In the genomic region with DNA sequence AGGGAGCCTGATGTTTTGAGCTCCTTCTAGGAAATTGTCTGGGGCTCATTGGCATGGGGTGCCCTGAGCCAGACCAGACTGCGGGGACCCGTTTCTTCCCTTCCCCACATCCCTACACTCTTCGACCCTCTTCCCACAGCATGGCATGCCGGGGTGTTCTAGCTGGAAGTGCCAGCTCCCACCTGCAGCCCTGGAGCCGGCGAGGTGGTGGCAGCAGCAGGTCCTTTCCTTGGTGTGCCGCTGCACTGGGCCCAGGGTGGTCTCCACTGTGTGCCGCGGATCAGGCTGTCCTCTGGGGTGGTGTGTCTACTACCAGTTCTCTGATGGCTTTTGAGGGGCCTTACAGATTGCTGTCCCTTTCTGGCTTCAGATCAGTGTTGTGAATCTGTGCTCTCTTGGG, we compare ENCODE assay signal across 1 cellular context.
TF ChIP-seq lines count a peak whose summit lies in the region.

No MANE protein-coding gene starts in this region.

TF ChIP-seq in IMR-90, 13 proteins besides CTCF, POLR2A, EP300 and RAD21:
- TF ChIP-seq CHD1 (IDR thresholded peaks at IDR 0.05; ENCODE audit: low read depth, low read length) (no peak), SMC3 (IDR thresholded peaks at IDR 0.05; ENCODE audit: low read depth, low read length) (no peak), MAFK (IDR thresholded peaks at IDR 0.05; ENCODE audit: low read depth, low read length) (no peak), RFX5 (IDR thresholded peaks at IDR 0.05; ENCODE audit: low read depth, low read length) (no peak), MXI1 (IDR thresholded peaks at IDR 0.05; ENCODE audit: borderline replicate concordance, low read depth, low read length) (no peak), RCOR1 (IDR thresholded peaks at IDR 0.05; ENCODE audit: insufficient replicate concordance, low read length) (no peak), BHLHE40 (IDR thresholded peaks at IDR 0.05; ENCODE audit: low read depth, low read length) (no peak), NFE2L2 (IDR thresholded peaks at IDR 0.05; ENCODE audit: low read depth, low read length) (no peak), MAZ (IDR thresholded peaks at IDR 0.05; ENCODE audit: borderline replicate concordance, low read depth, low read length) (no peak), CEBPB (IDR thresholded peaks at IDR 0.05; ENCODE audit: low read depth, low read length) (no peak), FOS (IDR thresholded peaks at IDR 0.05; ENCODE audit: low read depth, low read length) (no peak)
- TF ChIP-seq, protein P1, sequence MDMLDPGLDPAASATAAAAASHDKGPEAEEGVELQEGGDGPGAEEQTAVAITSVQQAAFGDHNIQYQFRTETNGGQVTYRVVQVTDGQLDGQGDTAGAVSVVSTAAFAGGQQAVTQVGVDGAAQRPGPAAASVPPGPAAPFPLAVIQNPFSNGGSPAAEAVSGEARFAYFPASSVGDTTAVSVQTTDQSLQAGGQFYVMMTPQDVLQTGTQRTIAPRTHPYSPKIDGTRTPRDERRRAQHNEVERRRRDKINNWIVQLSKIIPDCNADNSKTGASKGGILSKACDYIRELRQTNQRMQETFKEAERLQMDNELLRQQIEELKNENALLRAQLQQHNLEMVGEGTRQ (IDR thresholded peaks at IDR 0.05; ENCODE audit: low read depth, low read length) = no peak
- TF ChIP-seq, protein P2, sequence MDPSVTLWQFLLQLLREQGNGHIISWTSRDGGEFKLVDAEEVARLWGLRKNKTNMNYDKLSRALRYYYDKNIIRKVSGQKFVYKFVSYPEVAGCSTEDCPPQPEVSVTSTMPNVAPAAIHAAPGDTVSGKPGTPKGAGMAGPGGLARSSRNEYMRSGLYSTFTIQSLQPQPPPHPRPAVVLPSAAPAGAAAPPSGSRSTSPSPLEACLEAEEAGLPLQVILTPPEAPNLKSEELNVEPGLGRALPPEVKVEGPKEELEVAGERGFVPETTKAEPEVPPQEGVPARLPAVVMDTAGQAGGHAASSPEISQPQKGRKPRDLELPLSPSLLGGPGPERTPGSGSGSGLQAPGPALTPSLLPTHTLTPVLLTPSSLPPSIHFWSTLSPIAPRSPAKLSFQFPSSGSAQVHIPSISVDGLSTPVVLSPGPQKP (IDR thresholded peaks at IDR 0.05; ENCODE audit: borderline replicate concordance, low read depth, low read length) = no peak
